17 cellular contexts compared by ENCODE assay signal in the genomic region with DNA sequence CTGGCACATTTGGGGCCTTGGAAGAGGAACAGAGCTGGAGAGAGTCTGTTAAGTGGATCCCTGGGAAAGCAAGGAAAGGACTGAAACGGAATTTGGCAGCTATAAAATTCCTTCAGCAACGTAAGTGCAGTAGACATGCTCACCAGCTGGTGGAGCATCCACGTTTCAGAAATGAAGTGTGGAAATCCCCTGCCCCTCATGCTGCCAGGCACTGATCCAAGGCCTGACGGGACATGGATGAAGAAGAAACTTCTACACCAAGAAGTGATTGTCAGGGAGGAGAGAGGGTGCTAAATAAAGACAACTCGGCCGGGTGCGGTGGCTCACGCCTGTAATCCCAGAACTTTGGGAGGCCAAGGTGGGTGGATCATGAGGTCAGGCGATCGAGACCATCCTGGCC.
DNase-seq lines count a peak whose midpoint lies in the region; ATAC-seq and TF ChIP-seq lines count a peak whose summit lies in the region.
"Had no signal": no experiment of that assay in that cellular context is flagged by ENCODE, and none has a peak within 500 bp of the region (broad histone marks: within the 10 kb centered on the region; RNA-seq: fewer than 3 reads in every experiment).

No MANE protein-coding gene starts in this region.

- no peaks in the 10 kb centered on the region for H3K9me3 Mint-ChIP-seq in neural progenitor cell
- H3K9me3 Mint-ChIP-seq: CD8-positive, alpha-beta T cell had no signal

- H3K79me2 ChIP-seq in neural progenitor cell (ENCODE audit: low read depth), result no peaks in the 10 kb centered on the region

- no peak overlapping the region for H2AFZ ChIP-seq in neural progenitor cell (replicated peaks)

- H3K27me3 Mint-ChIP-seq in neural progenitor cell (ENCODE audit: insufficient read depth, low read depth), result no peaks in the 10 kb centered on the region

- no peak overlapping the region for H3K27ac ChIP-seq in neural progenitor cell
- H3K27ac ChIP-seq: HL-60 had no signal

- H3K4me3 Mint-ChIP-seq in neural progenitor cell, result no peak overlapping the region
- H3K4me3 Mint-ChIP-seq: CD8-positive, alpha-beta T cell; naive thymus-derived CD4-positive, alpha-beta T cell had no signal

- no peak overlapping the region for H3K4me2 ChIP-seq in neural progenitor cell

- peak; percentile 53 for TF ChIP-seq CTCF in AG10803 (conservative IDR thresholded peaks at IDR 0.05; ENCODE audit: low read length)
- TF ChIP-seq CTCF in foreskin fibroblast (IDR thresholded peaks at IDR 0.05; ENCODE audit: low read depth, low read length), result peak; percentile 23
- TF ChIP-seq CTCF in neural progenitor cell (IDR thresholded peaks at IDR 0.05), result peak; percentile 12

- DNase-seq in AG10803 (ENCODE audit: low read depth), result peak; percentile 79
- peak; percentile 68 for DNase-seq in amniotic epithelial cell (ENCODE audit: low read depth)
- peak; percentile 8 to 53 for DNase-seq in foreskin fibroblast
- no peak for DNase-seq in neural progenitor cell (ENCODE audit: low spot score)
- no peak for DNase-seq in NCI-H748 (lab: John Stamatoyannopoulos, UW; ENCODE audit: unreplicated experiment)
- DNase-seq in HuH-7 (ENCODE audit: low spot score), result no peak
- DNase-seq in stimulated activated CD8-positive, alpha-beta memory T cell treated with anti-CD3 and anti-CD28 coated beads, Interleukin-4, amount 100 ng/mL, for 48 hours, result no peak
- DNase-seq: activated CD4-positive, CD25-positive, alpha-beta regulatory T cell treated with anti-CD3 and anti-CD28 coated beads, Interleukin-2, amount 50 U/mL, for 72 hours; activated effector memory CD4-positive, alpha-beta T cell treated with Interleukin-2 at 50 U/mL for 16 hours; CD8-positive, alpha-beta T cell; cortex of kidney; naive thymus-derived CD4-positive, alpha-beta T cell; NCI-H1048; NCI-H748 treated with DMSO at 0.1 percent for 48 hours; stimulated activated CD4-positive, alpha-beta T cell treated with anti-CD3 and anti-CD28 coated beads, Interleukin-1b, Interleukin-23, amount 100 ng/mL, for 48 hours had no signal

- no peaks in the 10 kb centered on the region for H3K4me1 Mint-ChIP-seq in neural progenitor cell
- H3K4me1 Mint-ChIP-seq: naive thymus-derived CD4-positive, alpha-beta T cell had no signal

- no peak overlapping the region for H3K4me3 ChIP-seq in AG10803 (ENCODE audit: low read length)
- no peak overlapping the region for H3K4me3 ChIP-seq in foreskin fibroblast (ENCODE audit: low read depth in 1 of 2, low read length in 2 of 2)
- H3K4me3 ChIP-seq in neural progenitor cell, result no peak overlapping the region

- no peaks in the 10 kb centered on the region for H3K4me1 ChIP-seq in neural progenitor cell

- no peaks in the 10 kb centered on the region for H3F3A ChIP-seq in neural progenitor cell (ENCODE audit: low read depth)

- H3K36me3 ChIP-seq in neural progenitor cell, result no peaks in the 10 kb centered on the region

- no peaks in the 10 kb centered on the region for H3K9me3 ChIP-seq in neural progenitor cell (ENCODE audit: low read depth)

- no peak overlapping the region for H3K27ac Mint-ChIP-seq in neural progenitor cell
- H3K27ac Mint-ChIP-seq: CD8-positive, alpha-beta T cell; naive thymus-derived CD4-positive, alpha-beta T cell had no signal

- no peaks in the 10 kb centered on the region for H3K27me3 ChIP-seq in neural progenitor cell

- no peaks in the 10 kb centered on the region for H4K20me1 ChIP-seq in neural progenitor cell (ENCODE audit: low read depth)

- ATAC-seq in GM21723 (IDR thresholded peaks at IDR 0.05; ENCODE audit: unreplicated experiment), result no peak
- ATAC-seq: CD8-positive, alpha-beta T cell; naive thymus-derived CD4-positive, alpha-beta T cell had no signal

- H3K9ac ChIP-seq in neural progenitor cell, result no peak overlapping the region

- H3K36me3 Mint-ChIP-seq in neural progenitor cell, result peaks cover 5% of the 10 kb centered on the region
- H3K36me3 Mint-ChIP-seq: CD8-positive, alpha-beta T cell; naive thymus-derived CD4-positive, alpha-beta T cell had no signal

Comparison
In these comparisons a context has a peak if more than half of its experiments do, and no peak if none do; other contexts are left out.
1. DNase-seq: peak in AG10803 (single experiment), amniotic epithelial cell (single experiment) and foreskin fibroblast (2 of 2); none in neural progenitor cell (single experiment), NCI-H748 (single experiment), HuH-7 (single experiment) and stimulated activated CD8-positive, alpha-beta memory T cell treated with anti-CD3 and anti-CD28 coated beads, Interleukin-4, amount 100 ng/mL, for 48 hours (single experiment).
2. Peak in every context shown above with its lines, with median percentiles within 50 percentile points of each other: CTCF ChIP-seq.